In genomic region chr1:240188139-240188538, GRCh38 we compare ENCODE assay signal across 29 cellular contexts.
"Had no signal": no experiment of that assay in that cellular context is flagged by ENCODE, and none has a peak within 500 bp of the region (broad histone marks: within the 10 kb centered on the region; RNA-seq: fewer than 3 reads in every experiment).

No MANE protein-coding gene starts in this region.

- H3K27me3 ChIP-seq: adrenal gland, ascending aorta, breast epithelium, colonic mucosa, esophagus squamous epithelium, uterus had no signal

- ATAC-seq: activated CD4-positive, CD25-positive, alpha-beta regulatory T cell treated with anti-CD3 and anti-CD28 coated beads, Interleukin-2, amount 50 U/mL, for 24 hours; left lung; lower lobe of right lung; sciatic nerve; stimulated activated naive CD8-positive, alpha-beta T cell treated with anti-CD3 and anti-CD28 coated beads, Interleukin-15, Interleukin-2, amounts not matched to agents 100 U/mL and 50 U/mL, for 24 hours had no signal

- H3K27ac ChIP-seq: adrenal gland, ascending aorta, breast epithelium, colonic mucosa, epithelial cell of prostate, esophagus squamous epithelium, left lung, lower lobe of right lung, neutrophil, skin epidermis, thoracic aorta, uterus had no signal

- H3K36me3 ChIP-seq: adrenal gland, ascending aorta, breast epithelium, colonic mucosa, esophagus squamous epithelium, left lung, lower lobe of right lung, neutrophil, thoracic aorta, uterus had no signal

- DNase-seq: activated CD4-positive, alpha-beta T cell treated with anti-CD3 and anti-CD28 coated beads for 48 hours; activated CD4-positive, alpha-beta T cell treated with anti-CD3 and anti-CD28 coated beads, Interleukin-2, amount 50 U/mL, for 48 hours; activated CD8-positive, alpha-beta memory T cell treated with anti-CD3 and anti-CD28 coated beads for 24 hours; activated effector memory CD4-positive, alpha-beta T cell treated with anti-CD3 and anti-CD28 coated beads, Interleukin-2, amount 50 U/mL, for 16 hours; activated naive CD4-positive, alpha-beta T cell treated with anti-CD3 and anti-CD28 coated beads for 36 hours; activated naive CD8-positive, alpha-beta T cell treated with anti-CD3 and anti-CD28 coated beads for 36 hours; adrenal gland; central memory CD4-positive, alpha-beta T cell; colonic mucosa; effector CD8-positive, alpha-beta T cell; esophagus squamous epithelium; left lung; lower lobe of right lung; naive B cell; nephron progenitor cell; stimulated activated CD4-positive, alpha-beta T cell treated with anti-CD3 and anti-CD28 coated beads, Interleukin-12 subunit alpha, Interleukin-12 subunit beta, amount 100 ng/mL, for 4 hours; stimulated activated CD4-positive, alpha-beta T cell treated with anti-CD3 and anti-CD28 coated beads, Interleukin-4, amount 100 ng/mL, for 1 hour; stimulated activated naive CD8-positive, alpha-beta T cell treated with anti-CD3 and anti-CD28 coated beads, Interleukin-15, Interleukin-2, amounts not matched to agents 100 U/mL and 50 U/mL, for 24 hours; uterus had no signal

- H3K36me3 Mint-ChIP-seq: activated naive CD8-positive, alpha-beta T cell treated with anti-CD3 and anti-CD28 coated beads for 36 hours; naive B cell; type B pancreatic cell had no signal

- H3K27ac Mint-ChIP-seq: activated naive CD4-positive, alpha-beta T cell treated with anti-CD3 and anti-CD28 coated beads for 36 hours; activated naive CD8-positive, alpha-beta T cell treated with anti-CD3 and anti-CD28 coated beads for 36 hours; naive B cell; nephron progenitor cell; progenitor cell of endocrine pancreas; type B pancreatic cell had no signal

- H3K9me3 ChIP-seq: adrenal gland, ascending aorta, breast epithelium, colonic mucosa, esophagus squamous epithelium, left lung, lower lobe of right lung, neutrophil, thoracic aorta, uterus had no signal

- H3K4me3 Mint-ChIP-seq: activated naive CD4-positive, alpha-beta T cell treated with anti-CD3 and anti-CD28 coated beads for 36 hours; activated naive CD8-positive, alpha-beta T cell treated with anti-CD3 and anti-CD28 coated beads for 36 hours; naive B cell; nephron progenitor cell; type B pancreatic cell had no signal

- H3K9me3 Mint-ChIP-seq: activated naive CD4-positive, alpha-beta T cell treated with anti-CD3 and anti-CD28 coated beads for 36 hours; activated naive CD8-positive, alpha-beta T cell treated with anti-CD3 and anti-CD28 coated beads for 36 hours; naive B cell; nephron progenitor cell; type B pancreatic cell had no signal

- H3K4me1 Mint-ChIP-seq: nephron progenitor cell had no signal

- H3K4me3 ChIP-seq: adrenal gland, ascending aorta, breast epithelium, colonic mucosa, esophagus squamous epithelium, left lung, lower lobe of right lung, skin epidermis, thoracic aorta, uterus had no signal

- H3K4me1 ChIP-seq: adrenal gland, ascending aorta, breast epithelium, colonic mucosa, esophagus squamous epithelium, left lung, lower lobe of right lung, uterus had no signal
